1 cellular context compared by ENCODE assay signal in genomic region chr6:131443014-131443413, GRCh38.
TF ChIP-seq lines count a peak whose summit lies in the region.

No MANE protein-coding gene starts in this region.

TF ChIP-seq in H1, 55 proteins besides CTCF, POLR2A, EP300 and RAD21:
- TF ChIP-seq RNF2 (IDR thresholded peaks at IDR 0.05; ENCODE audit: borderline replicate concordance, low read depth, low read length, missing control alignments, poor library complexity, severe bottlenecking) (no peak), SAP30 (IDR thresholded peaks at IDR 0.05; ENCODE audit: insufficient read depth, insufficient replicate concordance, low read length) (no peak), HDAC6 (IDR thresholded peaks at IDR 0.05; ENCODE audit: low read depth, low read length) (no peak), PHF8 (conservative IDR thresholded peaks at IDR 0.05; ENCODE audit: low read depth, low read length) (no peak), SP2 (IDR thresholded peaks at IDR 0.05; ENCODE audit: low read length) (no peak), RFX5 (IDR thresholded peaks at IDR 0.05; ENCODE audit: borderline replicate concordance, low read depth, low read length) (no peak), JUN (IDR thresholded peaks at IDR 0.05; ENCODE audit: low read depth, low read length) (no peak), MAFK (IDR thresholded peaks at IDR 0.05; ENCODE audit: low read depth, low read length) (no peak), POLR2AphosphoS5 (IDR thresholded peaks at IDR 0.05; ENCODE audit: low read depth, low read length) (no peak), BACH1 (IDR thresholded peaks at IDR 0.05; ENCODE audit: low read length) (no peak), EGR1 (IDR thresholded peaks at IDR 0.05; ENCODE audit: borderline replicate concordance, low read depth, low read length) (no peak), GTF2F1 (IDR thresholded peaks at IDR 0.05; ENCODE audit: borderline replicate concordance, low read depth, low read length) (no peak), KDM1A (IDR thresholded peaks at IDR 0.05; ENCODE audit: borderline replicate concordance, low read length) (no peak)
